ENCODE assay signal across 31 cellular contexts in genomic region chr12:68883151-68883550, GRCh38. TPM values are rescaled to one million over a fixed set of nuclear protein-coding genes. Genes with fewer than 3 reads are reported as not detected.
"Had no signal": no experiment of that assay in that cellular context is flagged by ENCODE, and none has a peak within 500 bp of the region (broad histone marks: within the 10 kb centered on the region; RNA-seq: fewer than 3 reads in every experiment).

No MANE protein-coding gene starts in this region.

- H3K4me3 Mint-ChIP-seq: activated CD4-positive, alpha-beta memory T cell treated with anti-CD3 and anti-CD28 coated beads for 36 hours; activated CD8-positive, alpha-beta memory T cell treated with anti-CD3 and anti-CD28 coated beads, Interleukin-2, amount 10 ng/mL, durations not matched to agents 7 days and 5 days; activated CD8-positive, alpha-beta T cell treated with anti-CD3 and anti-CD28 coated beads, Interleukin-2, amount 10 ng/mL, durations not matched to agents 7 days and 5 days; activated naive CD4-positive, alpha-beta T cell treated with anti-CD3 and anti-CD28 coated beads for 36 hours; activated naive CD4-positive, alpha-beta T cell treated with anti-CD3 and anti-CD28 coated beads, Interleukin-2, amount 50 U/mL, for 24 hours; activated naive CD8-positive, alpha-beta T cell treated with anti-CD3 and anti-CD28 coated beads, Interleukin-2, amount 10 ng/mL, durations not matched to agents 7 days and 5 days; activated T-helper 1 cell treated with anti-CD3 and anti-CD28 coated beads, Interleukin-12 subunit alpha, Interleukin-12 subunit beta, Interleukin-2, Interleukin-4 antibody, amounts not matched to agents 30 ng/mL and 10 ng/mL and 1 ng/mL, durations not matched to agents 14 hours and 24 hours and 36 hours; brain; WTC11 had no signal

- H3K36me3 ChIP-seq: ascending aorta, breast epithelium, cardiac muscle cell, colonic mucosa had no signal

- H3K4me1 Mint-ChIP-seq: activated naive CD4-positive, alpha-beta T cell treated with anti-CD3 and anti-CD28 coated beads, Interleukin-2, amount 50 U/mL, for 24 hours; brain; WTC11 had no signal

- FAIRE-seq: endometrium, endothelial cell of umbilical vein, frontal cortex had no signal

- H3K4me3 ChIP-seq: ascending aorta, breast epithelium, cardiac muscle cell, colonic mucosa had no signal

- H3K27me3 ChIP-seq: ascending aorta, breast epithelium, cardiac muscle cell, colonic mucosa had no signal

- DNase-seq: activated CD4-positive, alpha-beta memory T cell treated with anti-CD3 and anti-CD28 coated beads for 36 hours; activated CD4-positive, alpha-beta T cell treated with anti-CD3 and anti-CD28 coated beads for 1 hour; activated CD4-positive, alpha-beta T cell treated with anti-CD3 and anti-CD28 coated beads for 48 hours; activated CD8-positive, alpha-beta memory T cell treated with anti-CD3 and anti-CD28 coated beads, Interleukin-2, amount 10 ng/mL, durations not matched to agents 7 days and 5 days; activated CD8-positive, alpha-beta memory T cell treated with anti-CD3 and anti-CD28 coated beads, Interleukin-2, amount 50 U/mL, for 4 hours; activated CD8-positive, alpha-beta T cell treated with anti-CD3 and anti-CD28 coated beads, Interleukin-2, amount 10 ng/mL, durations not matched to agents 7 days and 5 days; activated effector memory CD4-positive, alpha-beta T cell treated with anti-CD3 and anti-CD28 coated beads, Interleukin-2, amount 50 U/mL, for 16 hours; activated naive CD4-positive, alpha-beta T cell treated with anti-CD3 and anti-CD28 coated beads for 36 hours; activated naive CD8-positive, alpha-beta T cell treated with anti-CD3 and anti-CD28 coated beads, Interleukin-2, amount 10 ng/mL, durations not matched to agents 7 days and 5 days; activated T-cell treated with anti-CD3 and anti-CD28 coated beads, Interleukin-2, amount 50 U/mL, for 1 hour; activated T-cell treated with anti-CD3 and anti-CD28 coated beads, Interleukin-2, amount 50 U/mL, for 48 hours; central memory CD4-positive, alpha-beta T cell; cerebellar nuclear complex; colonic mucosa; effector CD8-positive, alpha-beta T cell; foreskin fibroblast; head of caudate nucleus; hippocampal formation; T-helper 2 cell had no signal

- H3K27me3 Mint-ChIP-seq: activated naive CD4-positive, alpha-beta T cell treated with anti-CD3 and anti-CD28 coated beads, Interleukin-2, amount 50 U/mL, for 24 hours had no signal

- H3K9me3 ChIP-seq: ascending aorta, breast epithelium, colonic mucosa had no signal

- H3K27ac ChIP-seq: ascending aorta, breast epithelium, cardiac muscle cell, colonic mucosa, epithelial cell of prostate had no signal

- H3K27ac Mint-ChIP-seq: activated CD4-positive, alpha-beta memory T cell treated with anti-CD3 and anti-CD28 coated beads for 36 hours; activated CD8-positive, alpha-beta memory T cell treated with anti-CD3 and anti-CD28 coated beads, Interleukin-2, amount 10 ng/mL, durations not matched to agents 7 days and 5 days; activated CD8-positive, alpha-beta T cell treated with anti-CD3 and anti-CD28 coated beads, Interleukin-2, amount 10 ng/mL, durations not matched to agents 7 days and 5 days; activated naive CD4-positive, alpha-beta T cell treated with anti-CD3 and anti-CD28 coated beads for 36 hours; activated naive CD4-positive, alpha-beta T cell treated with anti-CD3 and anti-CD28 coated beads, Interleukin-2, amount 50 U/mL, for 24 hours; activated naive CD8-positive, alpha-beta T cell treated with anti-CD3 and anti-CD28 coated beads, Interleukin-2, amount 10 ng/mL, durations not matched to agents 7 days and 5 days; activated T-helper 1 cell treated with anti-CD3 and anti-CD28 coated beads, Interleukin-12 subunit alpha, Interleukin-12 subunit beta, Interleukin-2, Interleukin-4 antibody, amounts not matched to agents 30 ng/mL and 10 ng/mL and 1 ng/mL, durations not matched to agents 14 hours and 24 hours and 36 hours; activated T-helper 2 cell treated with anti-CD3 and anti-CD28 coated beads, Interferon-gamma antibody, Interleukin-2, Interleukin-4, amounts not matched to agents 10 μg/mL and 5 μg/mL and 100 μg/mL, durations not matched to agents 14 hours and 24 hours and 36 hours; brain; WTC11 had no signal

- H3K36me3 Mint-ChIP-seq: brain, WTC11 had no signal

- H3K4me1 ChIP-seq: ascending aorta, breast epithelium, colonic mucosa had no signal

RNA-seq across cellular contexts. Expression of gene CPM, which starts 49.8 kb away (rescaled TPM):
- total RNA-seq: endothelial cell of umbilical vein had no signal
- polyA plus RNA-seq: endothelial cell of umbilical vein had no signal
